6 cellular contexts compared by ENCODE assay signal in genomic region chr21:9572782-9573181, GRCh38.
A peak's percentile ranks its signal among the peaks of the same experiment; 100 is the strongest.
DNase-seq lines count a peak whose midpoint lies in the region; ATAC-seq and TF ChIP-seq lines count a peak whose summit lies in the region.
"Not testable (repeated sequence)": the region's sequence is repeated elsewhere in the genome, so short reads cannot be mapped to it uniquely, and the experiment has no call there.

No MANE protein-coding gene starts in this region.

- not testable (repeated sequence) for H3K27ac ChIP-seq in psoas muscle, upper lobe of right lung

- TF ChIP-seq CTCF in psoas muscle (IDR thresholded peaks at IDR 0.05); upper lobe of right lung (IDR thresholded peaks at IDR 0.05): not testable (repeated sequence)

- peak; percentile 11 for DNase-seq in Ammon's horn (ENCODE audit: low spot score)
- peak; percentile 65 for DNase-seq in activated effector memory CD4-positive, alpha-beta T cell treated with anti-CD3 and anti-CD28 coated beads, Interleukin-2, amount 50 U/mL, for 16 hours
- peak; percentile 48 for DNase-seq in Right ventricle myocardium inferior (ENCODE audit: missing footprints)
- peak; percentile 1 for DNase-seq in kidney tubule cell (ENCODE audit: low spot score)
- DNase-seq in psoas muscle = peak; percentile 18 to 40
- peak; percentile 52 for DNase-seq in upper lobe of right lung

- not testable (repeated sequence) for H3K4me3 ChIP-seq in psoas muscle, upper lobe of right lung

- H3K27me3 ChIP-seq in psoas muscle (ENCODE audit: insufficient read depth in 3 of 3, low read length in 2 of 3); upper lobe of right lung: not testable (repeated sequence)

- H3K4me1 ChIP-seq in psoas muscle, upper lobe of right lung: not testable (repeated sequence)

- not testable (repeated sequence) for ATAC-seq in Right ventricle myocardium inferior, psoas muscle, upper lobe of right lung

- 69 to 86% (median 75%) methylated on average over 1 of the region's 1 CpG for WGBS in psoas muscle, 3 donors

- not testable (repeated sequence) for H3K36me3 ChIP-seq in psoas muscle (ENCODE audit: insufficient read depth in 1 of 2, low read depth in 1 of 2); upper lobe of right lung

- H3K9me3 ChIP-seq in psoas muscle, upper lobe of right lung: not testable (repeated sequence)

- intact Hi-C loops in Right ventricle myocardium inferior (cut with DNase I); psoas muscle (cut with DNase I); upper lobe of right lung (cut with DNase I): not testable (repeated sequence)

Comparison
In these comparisons a context has a peak if more than half of its experiments do, and no peak if none do; other contexts are left out.
1. DNase-seq: peak in every context shown above with its lines; median percentile 65 in activated effector memory CD4-positive, alpha-beta T cell treated with anti-CD3 and anti-CD28 coated beads, Interleukin-2, amount 50 U/mL, for 16 hours; 52 in upper lobe of right lung; 48 in Right ventricle myocardium inferior; 29 in psoas muscle; 11 in Ammon's horn; 1 in kidney tubule cell.